Comparison of ENCODE assay signal across 24 cellular contexts in genomic region chr17:15268465-15268864, GRCh38. TPM values are rescaled to one million over a fixed set of nuclear protein-coding genes. Genes with fewer than 3 reads are reported as not detected.
A peak's percentile ranks its signal among the peaks of the same experiment; 100 is the strongest.
DNase-seq lines count a peak whose midpoint lies in the region; ATAC-seq and TF ChIP-seq lines count a peak whose summit lies in the region.
"Had no signal": no experiment of that assay in that cellular context is flagged by ENCODE, and none has a peak within 500 bp of the region (broad histone marks: within the 10 kb centered on the region; RNA-seq: fewer than 3 reads in every experiment).

No MANE protein-coding gene starts in this region.

- no peak overlapping the region for H3K56ac ChIP-seq in IMR-90 (ENCODE audit: extremely low read depth, insufficient read depth, low read length)

- peaks cover 57% of the 10 kb centered on the region for H3K27me3 Mint-ChIP-seq in mesothelial cell of epicardium (ENCODE audit: low read depth)

- no peak overlapping the region for H2BK15ac ChIP-seq in IMR-90 (ENCODE audit: low read depth, low read length)

- H4K91ac ChIP-seq in IMR-90 (ENCODE audit: insufficient read depth, low read depth, low read length), result no peak overlapping the region

- H3K27me3 ChIP-seq in IMR-90 (ENCODE audit: control insufficient read depth, insufficient read depth, low read length) (peaks cover 50% of the 10 kb centered on the region), tibial nerve (no peaks in the 10 kb centered on the region), ovary (no peaks in the 10 kb centered on the region)

- no peak overlapping the region for H3K4me3 Mint-ChIP-seq in mesothelial cell of epicardium
- H3K4me3 Mint-ChIP-seq: CD4-positive, alpha-beta T cell had no signal

- TF ChIP-seq EP300 in tibial nerve (IDR thresholded peaks at IDR 0.05), result no peak
- TF ChIP-seq EP300 in ovary (IDR thresholded peaks at IDR 0.05), result no peak

- H2AFZ ChIP-seq in IMR-90 (replicated peaks; ENCODE audit: low read length, poor library complexity), result no peak overlapping the region

- no peaks in the 10 kb centered on the region for H3K79me1 ChIP-seq in IMR-90 (ENCODE audit: low read depth in 1 of 2, low read length in 2 of 2)

- H4K5ac ChIP-seq in IMR-90 (ENCODE audit: low read depth, low read length), result no peak overlapping the region

- no peak overlapping the region for H3K18ac ChIP-seq in IMR-90 (ENCODE audit: low read depth, low read length)

- peaks cover 17% of the 10 kb centered on the region for H3K4me1 Mint-ChIP-seq in mesothelial cell of epicardium

- H2AK5ac ChIP-seq in IMR-90 (ENCODE audit: low read depth, low read length), result no peak overlapping the region

- peaks cover 8% of the 10 kb centered on the region; the same call in 1 of the 2 replicates for H4K20me1 ChIP-seq in IMR-90 (ENCODE audit: insufficient read depth, low read length)
- H4K20me1 ChIP-seq: BLaER1 treated with 17β-estradiol and CSF1 and Interleukin-3, amounts not matched to agents 10 nM and 100 nM had no signal

- H4K8ac ChIP-seq in IMR-90 (ENCODE audit: low read depth in 2 of 2, low read length in 2 of 2), result no peak overlapping the region

- H2BK5ac ChIP-seq in IMR-90 (ENCODE audit: low read depth, low read length, poor library complexity, severe bottlenecking), result no peak overlapping the region

- H3K4ac ChIP-seq in IMR-90 (ENCODE audit: low read depth, low read length), result peak overlapping the region; percentile 17; the same call in 1 of the 2 replicates

- no peak for TF ChIP-seq RAD21 in IMR-90 (IDR thresholded peaks at IDR 0.05; ENCODE audit: low read length)

- peak overlapping the region; percentile 18 for H3K27ac Mint-ChIP-seq in mesothelial cell of epicardium
- H3K27ac Mint-ChIP-seq: CD4-positive, alpha-beta T cell had no signal

- CTCF ChIA-PET in HEK293 (lab: Yijun Ruan, JAX) (interaction anchor here (0.9 kb wide), 1 partner anchor 10 kb away, joined by 3 read pairs; no protein-coding TSS in a partner anchor), IMR-90 (lab: Yijun Ruan, JAX) (no interaction called here)

- H3K36me3 Mint-ChIP-seq in mesothelial cell of epicardium, result no peaks in the 10 kb centered on the region

- no peak for TF ChIP-seq CTCF in HEK293 (tag by site-specific recombination; IDR thresholded peaks at IDR 0.05)
- no peak for TF ChIP-seq CTCF in IMR-90 (conservative IDR thresholded peaks at IDR 0.05; ENCODE audit: low read depth, low read length)
- TF ChIP-seq CTCF in mesothelial cell of epicardium (IDR thresholded peaks at IDR 0.05; ENCODE audit: unreplicated experiment), result no peak
- no peak for TF ChIP-seq CTCF in tibial nerve (IDR thresholded peaks at IDR 0.05)
- TF ChIP-seq CTCF in ovary (IDR thresholded peaks at IDR 0.05), result no peak

- H3K23ac ChIP-seq in IMR-90 (ENCODE audit: low read depth, low read length), result no peak overlapping the region

- no CpG with 5 or more reads among the region's 1 CpG for WGBS in IMR-90 (ENCODE audit: extremely low coverage in 2 of 2, insufficient read length in 1 of 2), 2 experiments
- WGBS in tibial nerve, 2 donors, result 9 to 27% methylated on average over 1 of the region's 1 CpG
- 0 to 15% (median 4%) methylated on average over 1 of the region's 1 CpG for WGBS in ovary, 3 donors

- peak overlapping the region; percentile 40; the same call in 1 of the 2 replicates for H2BK120ac ChIP-seq in IMR-90 (ENCODE audit: low read depth, low read length)

- H2AK9ac ChIP-seq in IMR-90 (replicated peaks; ENCODE audit: low read depth, low read length, poor library complexity), result no peak overlapping the region

- H3K14ac ChIP-seq in IMR-90 (replicated peaks; ENCODE audit: low read depth, low read length), result no peak overlapping the region

- DNase-seq in IMR-90 (peak; percentile 51), mesothelial cell of epicardium (ENCODE audit: low spot score in 2 of 2, unreplicated experiment in 2 of 2) (no peak), tibial nerve (ENCODE audit: low spot score in 2 of 2) (no peak), ovary (no peak), G401 (ENCODE audit: low spot score) (no peak), HuH-7.5 (ENCODE audit: low spot score) (no peak)
- DNase-seq: AML-193; CD4-positive, alpha-beta T cell; KBM-7; MV-4-11; NCI-H1105; NCI-H1436 treated with DMSO at 0.1 percent for 48 hours; NCI-H1930; NCI-H2107; NCI-H446 treated with DMSO at 0.1 percent for 48 hours; NCI-H526; NCI-H82; RPMI8226; SHP77 had no signal

- H3K9me3 ChIP-seq in HEK293 (ENCODE audit: control insufficient read depth, insufficient read depth, low read depth, low read length) (no peaks in the 10 kb centered on the region), IMR-90 (ENCODE audit: control insufficient read depth, insufficient read depth, low read length) (no peaks in the 10 kb centered on the region), tibial nerve (no peaks in the 10 kb centered on the region), ovary (no peaks in the 10 kb centered on the region)
- H3K9me3 ChIP-seq: A549 had no signal

- no peaks in the 10 kb centered on the region for H3K36me3 ChIP-seq in HEK293 (ENCODE audit: control insufficient read depth in 2 of 2, insufficient read depth in 1 of 2, low read length in 2 of 2)
- H3K36me3 ChIP-seq in IMR-90 (ENCODE audit: control insufficient read depth, insufficient read depth, low read length), result no peaks in the 10 kb centered on the region
- no peaks in the 10 kb centered on the region for H3K36me3 ChIP-seq in tibial nerve
- no peaks in the 10 kb centered on the region for H3K36me3 ChIP-seq in ovary
- H3K36me3 ChIP-seq: BLaER1 treated with 17β-estradiol and CSF1 and Interleukin-3, amounts not matched to agents 10 nM and 100 nM had no signal

- BruUV-seq in IMR-90 (replicated peaks; lab: Mats Ljungman, UMichigan), result no TSS peak

- H3K4me1 ChIP-seq in HEK293 (ENCODE audit: control insufficient read depth, insufficient read depth, low read length) (0 out of 2 replicates have a peak, but pooled peaks cover 3% of the 10 kb centered on the region), IMR-90 (ENCODE audit: control insufficient read depth, insufficient read depth, low read length) (peaks cover 18% of the 10 kb centered on the region), tibial nerve (peaks cover 0 to 67% (median 11%) of the 10 kb centered on the region in 4 donors), ovary (ENCODE audit: insufficient read depth) (peaks cover 4% of the 10 kb centered on the region)

- H3K9me3 Mint-ChIP-seq in mesothelial cell of epicardium, result no peaks in the 10 kb centered on the region
- H3K9me3 Mint-ChIP-seq: CD4-positive, alpha-beta T cell had no signal

- H2BK20ac ChIP-seq in IMR-90 (ENCODE audit: low read depth, low read length), result 0 out of 2 replicates have a peak overlapping the region, but pooled peaks have one; percentile 20

- TF ChIP-seq POLR2A in IMR-90 (IDR thresholded peaks at IDR 0.05; ENCODE audit: low read depth, low read length) (no peak), tibial nerve (IDR thresholded peaks at IDR 0.05) (no peak), ovary (IDR thresholded peaks at IDR 0.05) (no peak)

- dilution Hi-C loops in IMR-90 (cut with HindIII; ENCODE audit: low sequenced_read_pairs, unreplicated experiment), result no loop called here

- no peak for ATAC-seq in IMR-90 (ENCODE audit: low read depth)
- ATAC-seq: A549, HepG2 had no signal

- no peak overlapping the region for H3K9ac ChIP-seq in IMR-90 (ENCODE audit: low read depth, low read length)
- H3K9ac ChIP-seq: BLaER1 treated with 17β-estradiol and CSF1 and Interleukin-3, amounts not matched to agents 10 nM and 100 nM had no signal

- POLR2A ChIA-PET in HEK293 (lab: Yijun Ruan, JAX), result interaction anchor here (0.6 kb wide), 1 partner anchor 47 kb away, joined by 6 read pairs; no protein-coding TSS in a partner anchor
- POLR2A ChIA-PET in IMR-90 (lab: Charles Lee; ENCODE audit: unreplicated experiment), result no interaction called here

- peaks cover 12% of the 10 kb centered on the region for H3K9me1 ChIP-seq in IMR-90 (ENCODE audit: insufficient read depth, low read length)

- intact Hi-C loops in IMR-90 (cut with micrococcal nuclease) (loop anchor here (10.0 kb wide), 1 partner anchor 76 kb away; the partner anchor contains the start of gene TEKT3), ovary (cut with DNase I) (loop anchor here in 1 of 4 donors (5.0 kb wide), 1 partner anchor 74 kb away; the partner anchor contains the start of gene TEKT3)

- in situ Hi-C loops in IMR-90 (cut with MboI; ENCODE audit: low sequenced_read_pairs), result loop anchor here (10.0 to 25.0 kb wide), 3 partner anchors 166 to 694 kb away; no protein-coding TSS in a partner anchor
- in situ Hi-C loops in G401 (cut with HindIII; ENCODE audit: low sequenced_read_pairs), result no loop called here

- H3K4me3 ChIP-seq in HEK293 (ENCODE audit: low read depth, low read length) (no peak overlapping the region), IMR-90 (ENCODE audit: insufficient read depth, low read depth, low read length) (no peak overlapping the region), tibial nerve (no peak overlapping the region), ovary (no peak overlapping the region)
- H3K4me3 ChIP-seq: A549; BLaER1 treated with 17β-estradiol and CSF1 and Interleukin-3, amounts not matched to agents 10 nM and 100 nM had no signal

- no peak overlapping the region for H3K4me2 ChIP-seq in IMR-90 (ENCODE audit: low read depth, low read length)
- H3K4me2 ChIP-seq: A549; BLaER1 treated with 17β-estradiol and CSF1 and Interleukin-3, amounts not matched to agents 10 nM and 100 nM had no signal

- no peak overlapping the region for H3K27ac ChIP-seq in HEK293 (ENCODE audit: extremely low read depth, low read depth, low read length)
- no peak overlapping the region for H3K27ac ChIP-seq in IMR-90 (ENCODE audit: insufficient read depth, low read length)
- peak overlapping the region in 3 of 4 donors; percentile 50 to 100 (median 98) for H3K27ac ChIP-seq in tibial nerve
- H3K27ac ChIP-seq in ovary, result no peak overlapping the region
- H3K27ac ChIP-seq: BLaER1 treated with 17β-estradiol and CSF1 and Interleukin-3, amounts not matched to agents 10 nM and 100 nM had no signal

TF ChIP-seq in IMR-90, 13 proteins besides CTCF, POLR2A, EP300 and RAD21:
- no peak for TF ChIP-seq CHD1 (IDR thresholded peaks at IDR 0.05; ENCODE audit: low read depth, low read length)
- TF ChIP-seq BHLHE40 (IDR thresholded peaks at IDR 0.05; ENCODE audit: low read depth, low read length), result no peak
- TF ChIP-seq RFX5 (IDR thresholded peaks at IDR 0.05; ENCODE audit: low read depth, low read length), result no peak
- no peak for TF ChIP-seq MXI1 (IDR thresholded peaks at IDR 0.05; ENCODE audit: borderline replicate concordance, low read depth, low read length)
- no peak for TF ChIP-seq SMC3 (IDR thresholded peaks at IDR 0.05; ENCODE audit: low read depth, low read length)

RNA-seq across cellular contexts. Expression of gene PMP22, which starts 3.3 kb away (rescaled TPM):
- total RNA-seq in IMR-90 (2012; rRNA removed) (33.5 and 39.2 TPM in 2 replicates), mesothelial cell of epicardium (49.4 to 52.5 TPM (median 50.4 TPM) in 3 replicates), tibial nerve (1,000 to 10,000 TPM in 3 of 4 donors, 100 to 1,000 TPM in 1; 784 to 3,019 (median 2,270) TPM), ovary (100 to 1,000 TPM in 4 of 7 donors, 10 to 100 TPM in 3; 48.3 to 124 (median 108) TPM)
- polyA plus RNA-seq in IMR-90 (2012; rRNA removed) (72.8 and 79.3 TPM in 2 replicates), ovary (100 to 1,000 TPM; 130 to 251 TPM)
- 40.7 and 76.8 TPM in 2 replicates for polyA plus RNA-seq in IMR-90 (2012; cell fraction: cytosol; rRNA removed)
- 20.7 and 30.4 TPM in 2 replicates for polyA plus RNA-seq in IMR-90 (2012; cell fraction: nucleus; rRNA removed; ENCODE audit: low replicate concordance)
- 3.2 TPM in 1 of 2 replicates, not detected in the other for total RNA-seq in G401 (2014; rRNA removed; shearing (Covaris generic))
- total RNA-seq: CD4-positive, alpha-beta T cell; HT-29 had no signal

Comparison
In these comparisons a context has a peak if more than half of its experiments do, and no peak if none do; other contexts are left out.
1. H3K27ac ChIP-seq: peak in tibial nerve (3 of 4); none in HEK293 (single experiment), IMR-90 (single experiment) and ovary (0 of 2).
2. RNA of gene PMP22, which starts 3.3 kb away (total RNA-seq): 784 to 3,019 TPM in tibial nerve; 48.3 to 124 TPM in ovary, 49.4 to 52.5 TPM in mesothelial cell of epicardium, 33.5 to 39.2 TPM in IMR-90 and 3.2 TPM in G401; every median in the first group is over 4 times any median in the second.